Comparison of ENCODE assay signal across 1 cellular context in the genomic region with DNA sequence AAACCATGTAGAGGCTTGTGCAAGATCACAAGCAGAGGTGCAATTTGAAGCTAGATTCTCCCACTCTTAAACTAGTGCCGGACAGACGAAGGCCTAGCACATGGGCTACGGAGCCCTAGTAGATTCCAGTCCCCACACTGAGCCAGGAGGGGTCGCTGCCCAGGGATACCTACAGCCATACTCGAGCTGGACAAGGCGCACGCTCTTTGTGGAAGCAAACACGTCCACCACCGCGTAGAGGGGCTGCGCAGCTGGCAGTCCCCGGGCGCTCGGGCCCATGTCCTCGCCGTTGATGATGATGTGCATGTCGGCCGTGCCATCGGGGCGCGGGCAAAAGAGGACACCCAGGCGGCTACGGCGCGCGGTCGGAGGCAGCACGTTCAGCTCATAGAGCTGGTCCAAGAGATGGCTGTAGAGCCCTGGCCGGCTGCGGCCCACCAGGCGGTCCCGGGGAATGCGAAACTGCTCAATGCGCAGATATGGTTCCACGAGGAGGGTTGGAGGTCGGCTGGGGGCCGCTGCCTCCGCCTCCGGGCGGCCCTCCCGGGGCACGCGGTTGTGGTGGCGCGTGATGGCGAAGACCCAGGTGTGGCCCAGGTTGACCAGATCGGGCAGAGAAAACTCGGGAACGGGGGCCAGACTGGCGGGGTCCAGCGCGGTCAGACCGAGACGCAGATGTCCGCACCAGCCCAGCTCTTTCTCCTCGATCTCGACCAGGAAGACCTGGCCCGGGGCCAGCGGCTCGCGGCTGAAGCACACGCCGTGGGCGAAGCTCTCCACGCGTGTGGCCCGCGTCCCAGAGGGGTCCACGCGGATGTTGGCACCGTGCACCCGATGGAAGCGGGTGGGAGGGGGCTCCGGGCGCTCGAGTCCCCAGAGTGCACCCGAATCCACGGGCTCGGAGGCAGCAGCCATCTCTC.
TF ChIP-seq lines count a peak whose summit lies in the region.

No MANE protein-coding gene starts in this region.

TF ChIP-seq in HepG2, 621 proteins besides CTCF, POLR2A, EP300 and RAD21 (continued from another document and continues in another):
- TF ChIP-seq ZBTB49 (CRISPR knock-in tag; IDR thresholded peaks at IDR 0.05; ENCODE audit: borderline replicate concordance) (no peak), ZNF136 (CRISPR knock-in tag; IDR thresholded peaks at IDR 0.05; ENCODE audit: low read depth) (peak; percentile 91; the same call in 1 of the 2 replicates), ZNF234 (CRISPR knock-in tag; conservative IDR thresholded peaks at IDR 0.05) (peak; percentile 97), ZNF782 (CRISPR knock-in tag; IDR thresholded peaks at IDR 0.05; ENCODE audit: borderline replicate concordance) (no peak; the same call in 1 of the 2 replicates), CEBPZ (IDR thresholded peaks at IDR 0.05; ENCODE audit: low read length) (no peak), HMG20A (CRISPR knock-in tag; IDR thresholded peaks at IDR 0.05; ENCODE audit: borderline replicate concordance) (peak; percentile 16; the same call in 1 of the 2 replicates), PITX1 (CRISPR knock-in tag; IDR thresholded peaks at IDR 0.05) (no peak; the same call in 1 of the 2 replicates), ZNF383 (CRISPR knock-in tag; IDR thresholded peaks at IDR 0.05; ENCODE audit: borderline replicate concordance) (no peak), MXI1 (IDR thresholded peaks at IDR 0.05; ENCODE audit: borderline replicate concordance, low read depth, low read length) (peak; percentile 82; the same call in 1 of the 3 replicates), XRCC5 (optimal IDR thresholded peaks at IDR 0.05; ENCODE audit: low read length) (peak; percentile 93), ZNF121 (CRISPR knock-in tag; IDR thresholded peaks at IDR 0.05) (peak; percentile 23; the same call in 1 of the 2 replicates), DRAP1 (CRISPR knock-in tag; IDR thresholded peaks at IDR 0.05) (peak; percentile 79), TBL1XR1 (IDR thresholded peaks at IDR 0.05; ENCODE audit: borderline replicate concordance, low read length, partially characterized antibody) (no peak), ZBTB33 (CRISPR knock-in tag; IDR thresholded peaks at IDR 0.05) (peak; percentile 83), SALL1 (CRISPR knock-in tag; IDR thresholded peaks at IDR 0.05) (peak; percentile 91), THYN1 (CRISPR knock-in tag; IDR thresholded peaks at IDR 0.05; ENCODE audit: borderline replicate concordance, low read depth) (0 out of 2 replicates have a peak, but pooled peaks have one; percentile 1), ZNF225 (CRISPR knock-in tag; IDR thresholded peaks at IDR 0.05) (no peak), SYNCRIP (IDR thresholded peaks at IDR 0.05; ENCODE audit: insufficient read depth, low read depth, low read length) (no peak), ZNF333 (CRISPR knock-in tag; IDR thresholded peaks at IDR 0.05; ENCODE audit: borderline replicate concordance) (no peak; the same call in none of the 2 replicates), IRX3 (CRISPR knock-in tag; IDR thresholded peaks at IDR 0.05; ENCODE audit: borderline replicate concordance, low read depth) (no peak), ZNF775 (CRISPR knock-in tag; IDR thresholded peaks at IDR 0.05; ENCODE audit: borderline replicate concordance) (no peak), ZSCAN25 (CRISPR knock-in tag; IDR thresholded peaks at IDR 0.05) (peak; percentile 77; the same call in 1 of the 2 replicates), SP2 (CRISPR knock-in tag; IDR thresholded peaks at IDR 0.05) (peak; percentile 34; the same call in 1 of the 2 replicates), SNAI1 (CRISPR knock-in tag; IDR thresholded peaks at IDR 0.05; ENCODE audit: borderline replicate concordance) (no peak), ZNF33A (CRISPR knock-in tag; IDR thresholded peaks at IDR 0.05; ENCODE audit: borderline replicate concordance) (no peak), MXD3 (CRISPR knock-in tag; IDR thresholded peaks at IDR 0.05) (peak; percentile 61; the same call in 1 of the 2 replicates), FOSL1 (CRISPR knock-in tag; IDR thresholded peaks at IDR 0.05; ENCODE audit: borderline replicate concordance) (no peak), ZNF33B (CRISPR knock-in tag; IDR thresholded peaks at IDR 0.05) (peak; percentile 93), HNRNPLL (IDR thresholded peaks at IDR 0.05; ENCODE audit: low read depth, low read length, poor library complexity, severe bottlenecking) (peak; percentile 86), ZNF441 (CRISPR knock-in tag; IDR thresholded peaks at IDR 0.05; ENCODE audit: borderline replicate concordance) (peak; percentile 80; the same call in 1 of the 2 replicates), ZNF652 (CRISPR knock-in tag; IDR thresholded peaks at IDR 0.05; ENCODE audit: borderline replicate concordance, low read depth) (0 out of 2 replicates have a peak, but pooled peaks have one; percentile 20), ZFAT (CRISPR knock-in tag; conservative IDR thresholded peaks at IDR 0.05) (no peak; the same call in 1 of the 2 replicates), KDM3A (CRISPR knock-in tag; IDR thresholded peaks at IDR 0.05; ENCODE audit: low read depth) (peak; percentile 70; the same call in 1 of the 2 replicates), ATAD3A (CRISPR knock-in tag; IDR thresholded peaks at IDR 0.05) (peak; percentile 68; the same call in 1 of the 2 replicates), ELF1 (CRISPR knock-in tag; IDR thresholded peaks at IDR 0.05) (peak; percentile 49)
- TF ChIP-seq, protein P1, sequence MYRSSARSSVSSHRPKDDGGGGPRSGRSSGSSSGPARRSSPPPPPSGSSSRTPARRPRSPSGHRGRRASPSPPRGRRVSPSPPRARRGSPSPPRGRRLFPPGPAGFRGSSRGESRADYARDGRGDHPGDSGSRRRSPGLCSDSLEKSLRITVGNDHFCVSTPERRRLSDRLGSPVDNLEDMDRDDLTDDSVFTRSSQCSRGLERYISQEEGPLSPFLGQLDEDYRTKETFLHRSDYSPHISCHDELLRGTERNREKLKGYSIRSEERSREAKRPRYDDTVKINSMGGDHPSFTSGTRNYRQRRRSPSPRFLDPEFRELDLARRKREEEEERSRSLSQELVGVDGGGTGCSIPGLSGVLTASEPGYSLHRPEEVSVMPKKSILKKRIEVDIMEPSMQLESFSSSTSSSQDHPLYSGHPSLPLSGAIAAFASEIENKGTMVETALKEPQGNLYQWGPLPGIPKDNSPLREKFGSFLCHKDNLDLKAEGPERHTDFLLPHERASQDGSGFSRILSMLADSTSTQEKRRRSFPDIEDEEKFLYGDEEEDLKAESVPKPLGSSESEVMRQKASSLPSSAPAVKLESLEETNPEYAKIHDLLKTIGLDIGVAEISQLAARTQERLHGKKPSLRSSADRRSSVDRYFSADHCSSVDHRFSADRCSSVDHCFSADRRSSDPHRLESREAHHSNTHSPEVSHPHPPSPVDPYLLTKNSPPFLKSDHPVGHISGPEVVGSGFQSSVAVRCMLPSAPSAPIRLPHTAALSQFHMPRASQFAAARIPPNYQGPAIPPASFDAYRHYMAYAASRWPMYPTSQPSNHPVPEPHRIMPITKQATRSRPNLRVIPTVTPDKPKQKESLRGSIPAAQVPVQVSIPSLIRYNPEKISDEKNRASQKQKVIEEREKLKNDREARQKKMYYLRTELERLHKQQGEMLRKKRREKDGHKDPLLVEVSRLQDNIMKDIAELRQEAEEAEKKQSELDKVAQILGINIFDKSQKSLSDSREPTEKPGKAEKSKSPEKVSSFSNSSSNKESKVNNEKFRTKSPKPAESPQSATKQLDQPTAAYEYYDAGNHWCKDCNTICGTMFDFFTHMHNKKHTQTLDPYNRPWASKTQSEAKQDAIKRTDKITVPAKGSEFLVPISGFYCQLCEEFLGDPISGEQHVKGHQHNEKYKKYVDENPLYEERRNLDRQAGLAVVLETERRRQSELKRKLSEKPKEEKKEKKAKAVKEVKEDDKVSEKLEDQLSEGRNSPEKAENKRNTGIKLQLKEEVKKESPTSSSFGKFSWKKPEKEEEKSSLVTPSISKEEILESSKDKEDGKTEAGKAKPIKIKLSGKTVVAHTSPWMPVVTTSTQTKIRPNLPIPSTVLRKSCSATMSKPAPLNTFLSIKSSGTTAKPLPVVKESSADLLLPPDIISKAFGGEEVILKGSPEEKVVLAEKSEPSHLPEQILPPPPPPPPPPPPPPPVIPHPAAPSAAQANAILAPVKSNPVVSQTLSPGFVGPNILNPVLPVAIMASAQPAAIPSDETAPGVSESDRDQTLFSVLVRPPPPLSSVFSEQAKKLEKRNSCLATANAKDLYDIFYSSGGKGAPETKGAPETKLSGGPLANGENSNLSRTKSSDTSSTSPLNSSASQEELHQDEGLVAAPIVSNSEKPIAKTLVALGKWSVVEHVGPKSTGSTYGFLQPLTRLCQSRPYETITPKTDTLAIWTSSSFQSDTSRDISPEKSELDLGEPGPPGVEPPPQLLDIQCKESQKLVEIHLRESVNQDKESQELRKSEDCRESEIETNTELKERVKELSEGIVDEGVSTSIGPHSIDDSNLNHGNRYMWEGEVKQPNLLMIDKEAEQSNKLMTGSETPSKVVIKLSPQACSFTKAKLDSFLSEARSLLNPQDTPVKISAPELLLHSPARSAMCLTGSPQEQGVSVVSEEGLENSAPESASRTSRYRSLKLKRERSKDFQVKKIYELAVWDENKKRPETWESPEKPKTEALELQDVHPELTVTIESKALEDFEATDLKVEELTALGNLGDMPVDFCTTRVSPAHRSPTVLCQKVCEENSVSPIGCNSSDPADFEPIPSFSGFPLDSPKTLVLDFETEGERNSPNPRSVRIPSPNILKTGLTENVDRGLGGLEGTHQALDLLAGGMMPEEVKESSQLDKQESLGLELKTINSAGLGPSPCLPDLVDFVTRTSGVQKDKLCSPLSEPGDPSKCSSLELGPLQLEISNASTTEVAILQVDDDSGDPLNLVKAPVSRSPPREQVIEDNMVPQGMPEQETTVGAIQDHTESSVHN (CRISPR knock-in tag; IDR thresholded peaks at IDR 0.05): no peak
